In the genomic region with DNA sequence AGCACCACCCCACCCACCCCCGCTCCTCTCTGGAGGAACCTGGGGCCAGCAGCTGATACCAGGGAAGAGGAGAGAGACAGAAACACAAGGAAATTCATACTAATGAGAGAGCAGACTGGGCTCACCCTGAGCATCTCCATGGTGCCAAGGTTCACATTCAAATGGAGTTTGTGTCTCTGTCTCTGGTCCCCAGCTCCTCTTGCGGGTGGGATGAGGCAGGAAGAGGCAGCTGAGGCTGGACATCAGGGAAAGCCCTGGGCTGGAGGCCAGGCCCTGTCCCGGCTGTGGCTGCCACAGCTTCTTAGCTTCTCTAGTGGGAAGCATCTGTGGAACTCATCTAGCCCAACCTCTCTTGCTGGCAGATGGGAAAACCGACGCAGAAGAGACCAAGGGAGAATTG, we compare ENCODE assay signal across 6 cellular contexts.
"Had no signal": no experiment of that assay in that cellular context is flagged by ENCODE, and none has a peak within 500 bp of the region (broad histone marks: within the 10 kb centered on the region; RNA-seq: fewer than 3 reads in every experiment).

No MANE protein-coding gene starts in this region.

- FAIRE-seq: HTR-8/SVneo had no signal

- H3K4me1 ChIP-seq: HAP-1 had no signal

- H3K4me3 ChIP-seq: GM23248, HAP-1 had no signal

- DNase-seq: GM23248, GOT3, H7, IMR-90 had no signal

- H3K36me3 ChIP-seq: HAP-1 had no signal

- H3K9ac ChIP-seq: GM23248 had no signal

- H3K27ac ChIP-seq: GM23248 had no signal

- H2AFZ ChIP-seq: GM23248 had no signal

- H3K9me3 ChIP-seq: HAP-1 had no signal
